ENCODE assay signal across 9 cellular contexts in genomic region chr10:88254091-88254490, GRCh38.
DNase-seq lines count a peak whose midpoint lies in the region; ATAC-seq lines count a peak whose summit lies in the region.
"Had no signal": no experiment of that assay in that cellular context is flagged by ENCODE, and none has a peak within 500 bp of the region (broad histone marks: within the 10 kb centered on the region; RNA-seq: fewer than 3 reads in every experiment).

No MANE protein-coding gene starts in this region.

- H3K79me1 ChIP-seq in mesenchymal stem cell (replicated peaks; ENCODE audit: low read length, poor library complexity, severe bottlenecking) = no peaks in the 10 kb centered on the region

- no peak overlapping the region for H2AK5ac ChIP-seq in mesenchymal stem cell (ENCODE audit: low read length, severe bottlenecking)

- H3K36me3 ChIP-seq in mesenchymal stem cell (ENCODE audit: control insufficient read depth in 1 of 2, insufficient read depth in 2 of 2, low read depth in 1 of 2, low read length in 2 of 2) = no peaks in the 10 kb centered on the region

- H3K9ac ChIP-seq in mesenchymal stem cell (ENCODE audit: low read length) = no peak overlapping the region

- H3K4ac ChIP-seq in mesenchymal stem cell (ENCODE audit: low read depth in 1 of 2, low read length in 2 of 2) = no peak overlapping the region

- peaks cover 3% of the 10 kb centered on the region for H3K4me1 ChIP-seq in mesenchymal stem cell (ENCODE audit: control insufficient read depth, insufficient read depth, low read depth, low read length)

- H4K8ac ChIP-seq in mesenchymal stem cell (ENCODE audit: low read length) = no peak overlapping the region

- H2BK15ac ChIP-seq in mesenchymal stem cell (ENCODE audit: low read depth, poor library complexity, severe bottlenecking) = no peak overlapping the region

- 0% methylated on average over 1 of the region's 1 CpG for WGBS in mesenchymal stem cell

- H3K27me3 ChIP-seq in mesenchymal stem cell (ENCODE audit: control insufficient read depth in 1 of 2, insufficient read depth in 1 of 2, low read length in 2 of 2) = no peaks in the 10 kb centered on the region

- H3K4me3 ChIP-seq in mesenchymal stem cell (ENCODE audit: insufficient read depth in 1 of 2, low read depth in 1 of 2, low read length in 2 of 2) = no peak overlapping the region

- no peak overlapping the region for H3K27ac ChIP-seq in mesenchymal stem cell (ENCODE audit: low read length, poor library complexity, severe bottlenecking)

- no peak overlapping the region for H4K91ac ChIP-seq in mesenchymal stem cell (ENCODE audit: low read length)

- no peaks in the 10 kb centered on the region for H3K9me3 ChIP-seq in mesenchymal stem cell (ENCODE audit: control insufficient read depth, low read length)

- H2AFZ ChIP-seq in mesenchymal stem cell (ENCODE audit: low read depth, low read length) = no peak overlapping the region

- H3K18ac ChIP-seq in mesenchymal stem cell (ENCODE audit: low read depth in 1 of 2, low read length in 2 of 2) = no peak overlapping the region

- no peak overlapping the region for H2BK120ac ChIP-seq in mesenchymal stem cell (ENCODE audit: low read depth, low read length)

- peak; percentile 57 for ATAC-seq in HG03442 (IDR thresholded peaks at IDR 0.05; ENCODE audit: unreplicated experiment)
- ATAC-seq in HG03280 (IDR thresholded peaks at IDR 0.05; ENCODE audit: unreplicated experiment) = no peak
- ATAC-seq in HG02642 (IDR thresholded peaks at IDR 0.05; ENCODE audit: poor library complexity, unreplicated experiment) = no peak

- H3K23ac ChIP-seq in mesenchymal stem cell (ENCODE audit: low read length in 2 of 2) = no peak overlapping the region

- H3K4me2 ChIP-seq in mesenchymal stem cell (ENCODE audit: low read length, poor library complexity, severe bottlenecking) = no peak overlapping the region

- DNase-seq in ELR (ENCODE audit: low read depth) (peak; percentile 92), amniotic stem cell (lab: John Stamatoyannopoulos, UW) (peak; percentile 49), mesenchymal stem cell (peak; percentile 76), cerebellum (ENCODE audit: low spot score) (no peak)
- DNase-seq in effector CD4-positive, alpha-beta T cell = no peak
- DNase-seq: stimulated activated naive CD4-positive, alpha-beta T cell had no signal

- H3K14ac ChIP-seq in mesenchymal stem cell (ENCODE audit: low read length in 2 of 2) = no peak overlapping the region

- H2BK12ac ChIP-seq in mesenchymal stem cell (ENCODE audit: low read length in 2 of 2) = no peak overlapping the region

- no peak overlapping the region for H2BK5ac ChIP-seq in mesenchymal stem cell (ENCODE audit: low read depth, low read length, poor library complexity, severe bottlenecking)

Comparison
In these comparisons a context has a peak if more than half of its experiments do, and no peak if none do; other contexts are left out.
1. DNase-seq: peak in ELR (single experiment), amniotic stem cell (single experiment) and mesenchymal stem cell (single experiment); none in cerebellum (single experiment) and effector CD4-positive, alpha-beta T cell (single experiment).